21 cellular contexts compared by ENCODE assay signal in genomic region chr11:1603629-1604028, GRCh38. TPM values are rescaled to one million over a fixed set of nuclear protein-coding genes. Genes with fewer than 3 reads are reported as not detected.
"Had no signal": no experiment of that assay in that cellular context is flagged by ENCODE, and none has a peak within 500 bp of the region (broad histone marks: within the 10 kb centered on the region; RNA-seq: fewer than 3 reads in every experiment).

No MANE protein-coding gene starts in this region.

- FAIRE-seq: bronchial epithelial cell had no signal

- DNase-seq: activated CD4-positive, alpha-beta T cell treated with anti-CD3 and anti-CD28 coated beads for 36 hours; activated CD4-positive, CD25-positive, alpha-beta regulatory T cell; activated naive CD4-positive, alpha-beta T cell; activated T-cell treated with anti-CD3 and anti-CD28 coated beads for 4 hours; activated T-cell treated with anti-CD3 and anti-CD28 coated beads, Interleukin-2, amount 50 U/mL, for 72 hours; dermis blood vessel endothelial cell; effector CD4-positive, alpha-beta T cell; foreskin keratinocyte; heart left ventricle; hypothalamus; immature natural killer cell; lower lobe of right lung; mesenchymal stem cell; naive thymus-derived CD8-positive, alpha-beta T cell; occipital lobe; right cardiac atrium; stimulated activated CD4-positive, alpha-beta T cell treated with anti-CD3 and anti-CD28 coated beads, Interleukin-15, amount 100 ng/mL, for 24 hours; stimulated activated CD4-positive, alpha-beta T cell treated with anti-CD3 and anti-CD28 coated beads, Interleukin-2, amount 100 ng/mL, for 24 hours; stimulated activated naive CD4-positive, alpha-beta T cell; upper lobe of right lung had no signal

RNA-seq across cellular contexts. Expression of gene KRTAP5-3, which starts 4.6 kb away (rescaled TPM):
- polyA plus RNA-seq: foreskin keratinocyte; heart left ventricle; immature natural killer cell; naive thymus-derived CD8-positive, alpha-beta T cell; right cardiac atrium had no signal

RNA-seq across cellular contexts. Expression of gene KRTAP5-2, which starts 5.5 kb away (rescaled TPM):
- polyA plus RNA-seq: foreskin keratinocyte; heart left ventricle; immature natural killer cell; naive thymus-derived CD8-positive, alpha-beta T cell; right cardiac atrium had no signal

RNA-seq across cellular contexts. Expression of gene KRTAP5-4, which starts 18.3 kb away (rescaled TPM):
- polyA plus RNA-seq: foreskin keratinocyte; heart left ventricle; immature natural killer cell; naive thymus-derived CD8-positive, alpha-beta T cell; right cardiac atrium had no signal

RNA-seq across cellular contexts. Expression of gene KRTAP5-1, which starts 18.5 kb away (rescaled TPM):
- polyA plus RNA-seq: foreskin keratinocyte; heart left ventricle; immature natural killer cell; naive thymus-derived CD8-positive, alpha-beta T cell; right cardiac atrium had no signal

RNA-seq across cellular contexts. Expression of gene KRTAP5-5, which starts 25.9 kb away (rescaled TPM):
- polyA plus RNA-seq: foreskin keratinocyte; heart left ventricle; immature natural killer cell; naive thymus-derived CD8-positive, alpha-beta T cell; right cardiac atrium had no signal
